In the genomic region with DNA sequence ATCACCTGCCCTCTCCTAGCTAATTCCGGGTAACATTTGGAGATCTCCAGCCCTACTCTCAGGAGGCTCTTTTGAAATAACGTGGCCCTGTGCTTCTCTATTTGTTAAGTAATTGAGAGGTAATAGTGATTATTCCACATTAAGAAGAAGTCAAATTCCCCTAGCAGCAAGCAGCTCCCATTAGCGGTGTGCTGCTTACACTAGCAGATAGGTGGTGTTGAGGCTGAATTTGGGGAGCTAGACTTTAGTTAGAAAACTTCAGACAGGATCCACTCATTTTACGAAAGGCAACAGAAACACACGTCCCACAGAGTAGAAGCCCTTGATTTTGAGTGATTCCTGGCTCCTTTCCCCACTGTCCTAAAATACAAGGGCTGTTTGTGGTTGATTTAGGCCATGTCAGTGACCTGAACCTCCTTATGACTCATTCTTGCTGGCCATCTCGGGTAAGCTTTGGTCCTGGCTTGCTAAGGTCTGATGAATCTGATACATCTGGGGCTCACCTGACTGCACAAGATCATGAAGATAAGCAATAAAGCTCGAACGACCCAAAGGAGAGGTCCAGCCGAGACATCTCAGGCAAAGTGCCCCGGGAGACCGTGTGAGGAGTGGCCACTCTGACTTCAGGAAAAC, we compare ENCODE assay signal across 1 cellular context.
TF ChIP-seq lines count a peak whose summit lies in the region.

No MANE protein-coding gene starts in this region.

TF ChIP-seq in H1, 55 proteins besides CTCF, POLR2A, EP300 and RAD21:
- TF ChIP-seq, protein P1, sequence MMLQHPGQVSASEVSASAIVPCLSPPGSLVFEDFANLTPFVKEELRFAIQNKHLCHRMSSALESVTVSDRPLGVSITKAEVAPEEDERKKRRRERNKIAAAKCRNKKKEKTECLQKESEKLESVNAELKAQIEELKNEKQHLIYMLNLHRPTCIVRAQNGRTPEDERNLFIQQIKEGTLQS (IDR thresholded peaks at IDR 0.05; ENCODE audit: insufficient read depth, low read depth, low read length): no peak
- TF ChIP-seq SIX5 (IDR thresholded peaks at IDR 0.05; ENCODE audit: low read depth, low read length) (no peak), SAP30 (IDR thresholded peaks at IDR 0.05; ENCODE audit: insufficient read depth, insufficient replicate concordance, low read length) (no peak), JUND (IDR thresholded peaks at IDR 0.05; ENCODE audit: low read length) (no peak), JUN (IDR thresholded peaks at IDR 0.05; ENCODE audit: low read depth, low read length) (no peak), EZH2 (IDR thresholded peaks at IDR 0.05; ENCODE audit: low read depth, low read length, severe bottlenecking) (no peak), TAF7 (optimal IDR thresholded peaks at IDR 0.05; ENCODE audit: borderline replicate concordance, low read depth, low read length) (no peak), SP2 (IDR thresholded peaks at IDR 0.05; ENCODE audit: low read length) (no peak), GABPA (IDR thresholded peaks at IDR 0.05; ENCODE audit: borderline replicate concordance, insufficient read depth, low read length) (no peak), SIRT6 (IDR thresholded peaks at IDR 0.05; ENCODE audit: low read length) (no peak), KDM4A (IDR thresholded peaks at IDR 0.05; ENCODE audit: low read depth, low read length, severe bottlenecking) (no peak), EGR1 (IDR thresholded peaks at IDR 0.05; ENCODE audit: borderline replicate concordance, low read depth, low read length) (no peak), ZNF274 (IDR thresholded peaks at IDR 0.05; ENCODE audit: borderline replicate concordance, extremely low read depth, low read length) (no peak), ASH2L (IDR thresholded peaks at IDR 0.05; ENCODE audit: low read length) (no peak)
- TF ChIP-seq, protein P2, sequence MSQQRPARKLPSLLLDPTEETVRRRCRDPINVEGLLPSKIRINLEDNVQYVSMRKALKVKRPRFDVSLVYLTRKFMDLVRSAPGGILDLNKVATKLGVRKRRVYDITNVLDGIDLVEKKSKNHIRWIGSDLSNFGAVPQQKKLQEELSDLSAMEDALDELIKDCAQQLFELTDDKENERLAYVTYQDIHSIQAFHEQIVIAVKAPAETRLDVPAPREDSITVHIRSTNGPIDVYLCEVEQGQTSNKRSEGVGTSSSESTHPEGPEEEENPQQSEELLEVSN (IDR thresholded peaks at IDR 0.05): no peak
- TF ChIP-seq, protein P3, sequence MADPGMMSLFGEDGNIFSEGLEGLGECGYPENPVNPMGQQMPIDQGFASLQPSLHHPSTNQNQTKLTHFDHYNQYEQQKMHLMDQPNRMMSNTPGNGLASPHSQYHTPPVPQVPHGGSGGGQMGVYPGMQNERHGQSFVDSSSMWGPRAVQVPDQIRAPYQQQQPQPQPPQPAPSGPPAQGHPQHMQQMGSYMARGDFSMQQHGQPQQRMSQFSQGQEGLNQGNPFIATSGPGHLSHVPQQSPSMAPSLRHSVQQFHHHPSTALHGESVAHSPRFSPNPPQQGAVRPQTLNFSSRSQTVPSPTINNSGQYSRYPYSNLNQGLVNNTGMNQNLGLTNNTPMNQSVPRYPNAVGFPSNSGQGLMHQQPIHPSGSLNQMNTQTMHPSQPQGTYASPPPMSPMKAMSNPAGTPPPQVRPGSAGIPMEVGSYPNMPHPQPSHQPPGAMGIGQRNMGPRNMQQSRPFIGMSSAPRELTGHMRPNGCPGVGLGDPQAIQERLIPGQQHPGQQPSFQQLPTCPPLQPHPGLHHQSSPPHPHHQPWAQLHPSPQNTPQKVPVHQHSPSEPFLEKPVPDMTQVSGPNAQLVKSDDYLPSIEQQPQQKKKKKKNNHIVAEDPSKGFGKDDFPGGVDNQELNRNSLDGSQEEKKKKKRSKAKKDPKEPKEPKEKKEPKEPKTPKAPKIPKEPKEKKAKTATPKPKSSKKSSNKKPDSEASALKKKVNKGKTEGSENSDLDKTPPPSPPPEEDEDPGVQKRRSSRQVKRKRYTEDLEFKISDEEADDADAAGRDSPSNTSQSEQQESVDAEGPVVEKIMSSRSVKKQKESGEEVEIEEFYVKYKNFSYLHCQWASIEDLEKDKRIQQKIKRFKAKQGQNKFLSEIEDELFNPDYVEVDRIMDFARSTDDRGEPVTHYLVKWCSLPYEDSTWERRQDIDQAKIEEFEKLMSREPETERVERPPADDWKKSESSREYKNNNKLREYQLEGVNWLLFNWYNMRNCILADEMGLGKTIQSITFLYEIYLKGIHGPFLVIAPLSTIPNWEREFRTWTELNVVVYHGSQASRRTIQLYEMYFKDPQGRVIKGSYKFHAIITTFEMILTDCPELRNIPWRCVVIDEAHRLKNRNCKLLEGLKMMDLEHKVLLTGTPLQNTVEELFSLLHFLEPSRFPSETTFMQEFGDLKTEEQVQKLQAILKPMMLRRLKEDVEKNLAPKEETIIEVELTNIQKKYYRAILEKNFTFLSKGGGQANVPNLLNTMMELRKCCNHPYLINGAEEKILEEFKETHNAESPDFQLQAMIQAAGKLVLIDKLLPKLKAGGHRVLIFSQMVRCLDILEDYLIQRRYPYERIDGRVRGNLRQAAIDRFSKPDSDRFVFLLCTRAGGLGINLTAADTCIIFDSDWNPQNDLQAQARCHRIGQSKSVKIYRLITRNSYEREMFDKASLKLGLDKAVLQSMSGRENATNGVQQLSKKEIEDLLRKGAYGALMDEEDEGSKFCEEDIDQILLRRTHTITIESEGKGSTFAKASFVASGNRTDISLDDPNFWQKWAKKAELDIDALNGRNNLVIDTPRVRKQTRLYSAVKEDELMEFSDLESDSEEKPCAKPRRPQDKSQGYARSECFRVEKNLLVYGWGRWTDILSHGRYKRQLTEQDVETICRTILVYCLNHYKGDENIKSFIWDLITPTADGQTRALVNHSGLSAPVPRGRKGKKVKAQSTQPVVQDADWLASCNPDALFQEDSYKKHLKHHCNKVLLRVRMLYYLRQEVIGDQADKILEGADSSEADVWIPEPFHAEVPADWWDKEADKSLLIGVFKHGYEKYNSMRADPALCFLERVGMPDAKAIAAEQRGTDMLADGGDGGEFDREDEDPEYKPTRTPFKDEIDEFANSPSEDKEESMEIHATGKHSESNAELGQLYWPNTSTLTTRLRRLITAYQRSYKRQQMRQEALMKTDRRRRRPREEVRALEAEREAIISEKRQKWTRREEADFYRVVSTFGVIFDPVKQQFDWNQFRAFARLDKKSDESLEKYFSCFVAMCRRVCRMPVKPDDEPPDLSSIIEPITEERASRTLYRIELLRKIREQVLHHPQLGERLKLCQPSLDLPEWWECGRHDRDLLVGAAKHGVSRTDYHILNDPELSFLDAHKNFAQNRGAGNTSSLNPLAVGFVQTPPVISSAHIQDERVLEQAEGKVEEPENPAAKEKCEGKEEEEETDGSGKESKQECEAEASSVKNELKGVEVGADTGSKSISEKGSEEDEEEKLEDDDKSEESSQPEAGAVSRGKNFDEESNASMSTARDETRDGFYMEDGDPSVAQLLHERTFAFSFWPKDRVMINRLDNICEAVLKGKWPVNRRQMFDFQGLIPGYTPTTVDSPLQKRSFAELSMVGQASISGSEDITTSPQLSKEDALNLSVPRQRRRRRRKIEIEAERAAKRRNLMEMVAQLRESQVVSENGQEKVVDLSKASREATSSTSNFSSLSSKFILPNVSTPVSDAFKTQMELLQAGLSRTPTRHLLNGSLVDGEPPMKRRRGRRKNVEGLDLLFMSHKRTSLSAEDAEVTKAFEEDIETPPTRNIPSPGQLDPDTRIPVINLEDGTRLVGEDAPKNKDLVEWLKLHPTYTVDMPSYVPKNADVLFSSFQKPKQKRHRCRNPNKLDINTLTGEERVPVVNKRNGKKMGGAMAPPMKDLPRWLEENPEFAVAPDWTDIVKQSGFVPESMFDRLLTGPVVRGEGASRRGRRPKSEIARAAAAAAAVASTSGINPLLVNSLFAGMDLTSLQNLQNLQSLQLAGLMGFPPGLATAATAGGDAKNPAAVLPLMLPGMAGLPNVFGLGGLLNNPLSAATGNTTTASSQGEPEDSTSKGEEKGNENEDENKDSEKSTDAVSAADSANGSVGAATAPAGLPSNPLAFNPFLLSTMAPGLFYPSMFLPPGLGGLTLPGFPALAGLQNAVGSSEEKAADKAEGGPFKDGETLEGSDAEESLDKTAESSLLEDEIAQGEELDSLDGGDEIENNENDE (IDR thresholded peaks at IDR 0.05; ENCODE audit: insufficient replicate concordance, low read length): no peak
- TF ChIP-seq, protein P4, sequence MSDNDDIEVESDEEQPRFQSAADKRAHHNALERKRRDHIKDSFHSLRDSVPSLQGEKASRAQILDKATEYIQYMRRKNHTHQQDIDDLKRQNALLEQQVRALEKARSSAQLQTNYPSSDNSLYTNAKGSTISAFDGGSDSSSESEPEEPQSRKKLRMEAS (IDR thresholded peaks at IDR 0.05): no peak
